ENCODE assay signal across 9 cellular contexts in genomic region chr19:49497790-49498106, GRCh38. TPM values are rescaled to one million over a fixed set of nuclear protein-coding genes. Genes with fewer than 3 reads are reported as not detected.
DNase-seq lines count a peak whose midpoint lies in the region; TF ChIP-seq lines count a peak whose summit lies in the region.
"Had no signal": no experiment of that assay in that cellular context is flagged by ENCODE, and none has a peak within 500 bp of the region (broad histone marks: within the 10 kb centered on the region; RNA-seq: fewer than 3 reads in every experiment).

No MANE protein-coding gene starts in this region.

- H3K27me3 ChIP-seq in sigmoid colon, result no peaks in the 10 kb centered on the region

- 72 to 89% methylated on average over 12 of the region's 12 CpGs for WGBS in sigmoid colon, 2 donors

- H3K4me3 ChIP-seq in GM08714 (ENCODE audit: low read length) (peak overlapping the region; percentile 98), SK-N-MC (peak overlapping the region; percentile 100), epithelial cell of esophagus (ENCODE audit: low read length) (peak overlapping the region; percentile 100), sigmoid colon (peak overlapping the region in 1 of 4 donors; percentile 70)

- intact Hi-C loops in sigmoid colon (cut with DNase I), result loop anchor here (5.0 kb wide), 2 partner anchors 180 to 380 kb away; partner anchors contain the start of genes AKT1S1, PRMT1 and TBC1D17

- TF ChIP-seq CTCF in epithelial cell of esophagus (IDR thresholded peaks at IDR 0.05; ENCODE audit: insufficient read depth, low read depth, low read length, missing control alignments), result no peak
- no peak for TF ChIP-seq CTCF in sigmoid colon (IDR thresholded peaks at IDR 0.05)

- H3K9ac ChIP-seq in SK-N-MC (ENCODE audit: insufficient read length), result peak overlapping the region; percentile 100

- no peaks in the 10 kb centered on the region for H3K9me3 ChIP-seq in SK-N-MC (ENCODE audit: low read depth, low read length)
- H3K9me3 ChIP-seq in sigmoid colon, result no peaks in the 10 kb centered on the region

- no peak for TF ChIP-seq POLR2A in sigmoid colon (IDR thresholded peaks at IDR 0.05)

- H3K4me1 ChIP-seq in sigmoid colon, result peaks cover 0 to 46% (median 34%) of the 10 kb centered on the region in 4 donors

- in situ Hi-C loops in G401 (cut with HindIII; ENCODE audit: low sequenced_read_pairs), result no loop called here

- TF ChIP-seq EP300 in sigmoid colon (IDR thresholded peaks at IDR 0.05), result no peak

- H3K27ac ChIP-seq in SK-N-MC (peak overlapping the region; percentile 99), sigmoid colon (peak overlapping the region; percentile 88 to 96 (median 94))

- DNase-seq in SK-N-MC (ENCODE audit: low read depth, low spot score) (no peak), epithelial cell of esophagus (ENCODE audit: low read depth) (no peak), sigmoid colon (no peak), NCI-H2081 treated with DMSO at 0.1 percent for 48 hours (lab: John Stamatoyannopoulos, UW) (no peak), Kasumi-1 (lab: John Stamatoyannopoulos, UW) (no peak), HCEC 1CT (no peak), G401 (ENCODE audit: low spot score) (no peak)
- DNase-seq: NCI-H2029 treated with DMSO at 0.1 percent for 48 hours had no signal

- H3K36me3 ChIP-seq in SK-N-MC (ENCODE audit: insufficient read depth, low read length), result peaks cover 47% of the 10 kb centered on the region
- H3K36me3 ChIP-seq in sigmoid colon, result peaks cover 27 to 38% (median 30%) of the 10 kb centered on the region in 4 donors

RNA-seq across cellular contexts. Expression of gene RPS11, which starts 1.5 kb away (rescaled TPM):
- total RNA-seq in sigmoid colon, result 1,000 to 10,000 TPM; 3,843 to 9,166 (median 6,008) TPM
- polyA plus RNA-seq in sigmoid colon, result 1,000 to 10,000 TPM; 4,449 to 8,009 (median 5,043) TPM
- 2,371 and 2,995 TPM in 2 replicates for total RNA-seq in G401 (2014; rRNA removed; shearing (Covaris generic))

RNA-seq across cellular contexts. Expression of gene RPL13A, which starts 10.3 kb away (rescaled TPM):
- total RNA-seq in sigmoid colon, result 1,000 to 10,000 TPM; 2,552 to 5,599 (median 4,191) TPM
- polyA plus RNA-seq in sigmoid colon, result 1,000 to 10,000 TPM; 4,070 to 6,094 (median 4,207) TPM
- total RNA-seq in G401 (2014; rRNA removed; shearing (Covaris generic)), result 2,624 and 3,787 TPM in 2 replicates

RNA-seq across cellular contexts. Expression of gene FCGRT, which starts 14.7 kb away (rescaled TPM):
- 100 to 1,000 TPM; 164 to 203 (median 178) TPM for total RNA-seq in sigmoid colon
- 100 to 1,000 TPM; 222 to 317 (median 243) TPM for polyA plus RNA-seq in sigmoid colon
- 29.8 and 35.9 TPM in 2 replicates for total RNA-seq in G401 (2014; rRNA removed; shearing (Covaris generic))

RNA-seq across cellular contexts. Expression of gene FLT3LG, which starts 23.7 kb away (rescaled TPM):
- total RNA-seq in sigmoid colon, result 10 to 100 TPM in 1 of 4 donors, 1 to 10 TPM in 3; 4.6 to 11.1 (median 6.1) TPM
- 10 to 100 TPM in 2 of 3 donors, 1 to 10 TPM in 1; 2.1 to 18.6 (median 14.9) TPM for polyA plus RNA-seq in sigmoid colon
- 0.74 TPM in 1 of 2 replicates, not detected in the other for total RNA-seq in G401 (2014; rRNA removed; shearing (Covaris generic))

RNA-seq across cellular contexts. Expression of gene RCN3, which starts 30.1 kb away (rescaled TPM):
- 10 to 100 TPM; 14.5 to 43.8 (median 20.6) TPM for total RNA-seq in sigmoid colon
- 10 to 100 TPM; 13.6 to 28.2 (median 21.6) TPM for polyA plus RNA-seq in sigmoid colon
- 0.74 and 10.8 TPM in 2 replicates for total RNA-seq in G401 (2014; rRNA removed; shearing (Covaris generic))
